In the genomic region with DNA sequence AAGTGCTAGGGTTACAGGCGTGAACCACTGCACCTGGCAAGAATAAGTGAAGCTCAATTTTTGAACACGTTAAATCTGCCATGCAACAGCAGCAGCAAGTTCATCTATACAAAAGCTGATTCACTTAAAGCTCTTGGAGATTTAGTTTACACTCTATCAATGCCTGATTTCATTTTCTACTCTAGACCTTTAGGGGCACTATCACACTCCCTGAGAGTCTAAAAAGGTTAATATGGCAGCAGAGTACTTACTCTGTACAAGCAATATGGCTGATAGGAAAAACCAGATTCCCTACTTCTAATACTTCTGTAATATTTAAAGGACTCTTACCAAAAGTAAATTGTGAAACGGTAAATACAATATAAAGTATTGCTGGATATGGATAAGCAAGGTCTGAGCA, we compare ENCODE assay signal across 16 cellular contexts. TPM values are rescaled to one million over a fixed set of nuclear protein-coding genes. Genes with fewer than 3 reads are reported as not detected.
DNase-seq lines count a peak whose midpoint lies in the region; ATAC-seq and TF ChIP-seq lines count a peak whose summit lies in the region.
"Had no signal": no experiment of that assay in that cellular context is flagged by ENCODE, and none has a peak within 500 bp of the region (broad histone marks: within the 10 kb centered on the region; RNA-seq: fewer than 3 reads in every experiment).

No MANE protein-coding gene starts in this region.

- no peak overlapping the region for H3K4me3 Mint-ChIP-seq in CD4-positive, alpha-beta memory T cell

- H3K14ac ChIP-seq in neuronal stem cell (ENCODE audit: low read length) = no peak overlapping the region

- RAD21 ChIA-PET in HCT116 (lab: Charles Lee; ENCODE audit: low non-redundant PET in 1 of 2, low total read pairs in 2 of 2, uncharacterized antibody in 2 of 2, unreplicated experiment in 2 of 2) = no interaction called here

- H2BK120ac ChIP-seq in neuronal stem cell (ENCODE audit: low read depth, low read length) = no peak overlapping the region

- H2AK5ac ChIP-seq in neuronal stem cell (ENCODE audit: low read depth, low read length) = no peak overlapping the region

- peaks cover 3% of the 10 kb centered on the region for H3K79me1 ChIP-seq in neuronal stem cell (ENCODE audit: low read depth, low read length)

- no peak for DNase-seq in CD4-positive, alpha-beta memory T cell
- DNase-seq in HCT116 (ENCODE audit: low read depth, low spot score) (no peak), RKO (ENCODE audit: low spot score) (peak; percentile 49), testis (no peak), NCI-H2081 treated with DMSO at 0.1 percent for 48 hours (lab: John Stamatoyannopoulos, UW) (no peak), neuronal stem cell (ENCODE audit: low spot score) (no peak)
- DNase-seq: DMS53, GDM1, HCEC 1CT, NCI-H1105 treated with DMSO at 0.1 percent for 48 hours, NCI-H187, NCI-H510A, NCI-H82, SIG-M5 had no signal

- H3K9me3 Mint-ChIP-seq in CD4-positive, alpha-beta memory T cell = no peaks in the 10 kb centered on the region

- H3K36me3 Mint-ChIP-seq in CD4-positive, alpha-beta memory T cell = peaks cover 25 to 38% of the 10 kb centered on the region in 2 donors

- TF ChIP-seq POLR2A in HCT116 (IDR thresholded peaks at IDR 0.05; ENCODE audit: borderline replicate concordance, extremely low read depth, insufficient read depth, insufficient read length) (no peak), testis (IDR thresholded peaks at IDR 0.05) (no peak)

- 0 out of 2 replicates have a peak, but pooled peaks have one; percentile 21 for ATAC-seq in HCT116
- ATAC-seq: K562 had no signal

- POLR2A ChIA-PET in CD4-positive, alpha-beta memory T cell (lab: Charles Lee; ENCODE audit: partially characterized antibody) = interaction anchor here (1.2 kb wide), 1 partner anchor 8 kb away, joined by 3 read pairs; no protein-coding TSS in a partner anchor
- POLR2A ChIA-PET in HCT116 (lab: Charles Lee) = no interaction called here

- no peaks in the 10 kb centered on the region for H3K9me2 ChIP-seq in HCT116 (ENCODE audit: insufficient read depth)

- H4K20me1 ChIP-seq in HCT116 (ENCODE audit: insufficient read depth) = no peaks in the 10 kb centered on the region; the same call in 1 of the 2 replicates

- H4K91ac ChIP-seq in neuronal stem cell (ENCODE audit: low read depth, low read length, poor library complexity) = no peak overlapping the region

- H3K4me3 ChIP-seq in CD4-positive, alpha-beta memory T cell (ENCODE audit: low read length in 2 of 2) = no peak overlapping the region
- H3K4me3 ChIP-seq in HCT116 (replicated peaks in 1 of 2; ENCODE audit: low read depth in 1 of 2, low read length in 2 of 2) (no peak overlapping the region), mucosa of rectum (ENCODE audit: low read length in 2 of 2) (peak overlapping the region in 1 of 2 donors; percentile 13), testis (no peak overlapping the region), neuronal stem cell (ENCODE audit: low read length in 2 of 2) (no peak overlapping the region)
- H3K4me3 ChIP-seq: K562 had no signal

- H2BK5ac ChIP-seq in neuronal stem cell (ENCODE audit: low read length) = no peak overlapping the region

- no peaks in the 10 kb centered on the region for H3K27me3 ChIP-seq in CD4-positive, alpha-beta memory T cell (ENCODE audit: insufficient read depth, low read length)
- H3K27me3 ChIP-seq in HCT116 (ENCODE audit: insufficient read depth, low read length) (no peaks in the 10 kb centered on the region), mucosa of rectum (ENCODE audit: control insufficient read depth in 2 of 2, insufficient read depth in 2 of 2, low read length in 2 of 2) (no peaks in the 10 kb centered on the region), testis (no peaks in the 10 kb centered on the region), neuronal stem cell (ENCODE audit: control insufficient read depth in 3 of 3, insufficient read depth in 3 of 3, low read depth in 1 of 3, low read length in 3 of 3) (no peaks in the 10 kb centered on the region)

- H3K27ac ChIP-seq in CD4-positive, alpha-beta memory T cell (ENCODE audit: low read depth, low read length) = no peak overlapping the region
- no peak overlapping the region for H3K27ac ChIP-seq in HCT116 (ENCODE audit: low read depth, low read length)
- H3K27ac ChIP-seq in mucosa of rectum (ENCODE audit: low read depth in 2 of 2, low read length in 2 of 2) = peak overlapping the region; percentile 18 to 38
- H3K27ac ChIP-seq in testis = no peak overlapping the region
- no peak overlapping the region for H3K27ac ChIP-seq in neuronal stem cell (replicated peaks; ENCODE audit: low read length)

- H3K23ac ChIP-seq in neuronal stem cell (ENCODE audit: low read depth, low read length, poor library complexity) = no peak overlapping the region

- H3K4me1 Mint-ChIP-seq in CD4-positive, alpha-beta memory T cell = peaks cover 21 to 36% (median 22%) of the 10 kb centered on the region in 4 donors

- intact Hi-C loops in CD4-positive, alpha-beta memory T cell (cut with micrococcal nuclease) = no loop called here
- intact Hi-C loops in HCT116 (cut with micrococcal nuclease) = no loop called here
- intact Hi-C loops in testis (cut with DNase I; ENCODE audit: low total_unique reads) = no loop called here

- WGBS in testis, 2 donors = 93 to 98% methylated on average over 3 of the region's 3 CpGs
- WGBS in neuronal stem cell (ENCODE audit: extremely low coverage in 2 of 2, insufficient read length in 2 of 2, insufficient replicate concordance in 1 of 2), 2 donors = no CpG with 5 or more reads among the region's 3 CpGs

- H3K36me3 ChIP-seq in CD4-positive, alpha-beta memory T cell (ENCODE audit: insufficient read depth, low read length) = peaks cover 39% of the 10 kb centered on the region
- peaks cover 24 to 52% of the 10 kb centered on the region in 2 experiments for H3K36me3 ChIP-seq in HCT116 (ENCODE audit: control insufficient read depth in 1 of 2, insufficient read depth in 2 of 2, low read length in 2 of 2)
- H3K36me3 ChIP-seq in mucosa of rectum (ENCODE audit: control insufficient read depth in 2 of 2, insufficient read depth in 2 of 2, low read length in 2 of 2) = peaks cover 34 to 51% of the 10 kb centered on the region in 2 donors
- H3K36me3 ChIP-seq in testis (ENCODE audit: low read depth, missing control alignments) = no peaks in the 10 kb centered on the region
- peaks cover 22 to 86% of the 10 kb centered on the region in 2 donors for H3K36me3 ChIP-seq in neuronal stem cell (replicated peaks in 1 of 2; ENCODE audit: control insufficient read depth in 2 of 2, insufficient read depth in 2 of 2, low read length in 2 of 2)

- H2AFZ ChIP-seq in HCT116 (ENCODE audit: low read depth, low read length, poor library complexity, severe bottlenecking) = no peak overlapping the region
- no peak overlapping the region for H2AFZ ChIP-seq in neuronal stem cell (ENCODE audit: low read length)

- H3K4me2 ChIP-seq in HCT116 (ENCODE audit: low read length) = no peak overlapping the region
- no peak overlapping the region for H3K4me2 ChIP-seq in neuronal stem cell (ENCODE audit: insufficient read depth, low read length, poor library complexity, severe bottlenecking)

- BruUV-seq in HCT116 (replicated peaks; lab: Mats Ljungman, UMichigan) = no TSS peak

- H3K4ac ChIP-seq in neuronal stem cell (ENCODE audit: low read length) = no peak overlapping the region

- no peaks in the 10 kb centered on the region for H3K27me3 Mint-ChIP-seq in CD4-positive, alpha-beta memory T cell

- no peaks in the 10 kb centered on the region for H3K9me3 ChIP-seq in CD4-positive, alpha-beta memory T cell (ENCODE audit: control insufficient read depth in 1 of 2, low read length in 2 of 2)
- H3K9me3 ChIP-seq in HCT116 (ENCODE audit: control insufficient read depth in 1 of 2, insufficient read depth in 1 of 2, low read depth in 1 of 2, low read length in 2 of 2) (no peaks in the 10 kb centered on the region), mucosa of rectum (ENCODE audit: control insufficient read depth in 2 of 2, low read length in 2 of 2) (no peaks in the 10 kb centered on the region), testis (no peaks in the 10 kb centered on the region), neuronal stem cell (replicated peaks in 1 of 2; ENCODE audit: control insufficient read depth in 2 of 2, insufficient read depth in 1 of 2, low read depth in 1 of 2, low read length in 2 of 2) (no peaks in the 10 kb centered on the region)

- TF ChIP-seq RAD21 in HCT116 (IDR thresholded peaks at IDR 0.05; ENCODE audit: low read depth) = peak; percentile 5; the same call in 1 of the 2 replicates

- no peak overlapping the region for H2BK12ac ChIP-seq in neuronal stem cell (ENCODE audit: low read length)

- H3K79me2 ChIP-seq in HCT116 (ENCODE audit: insufficient read depth, low read length) = peaks cover 56% of the 10 kb centered on the region

- no peak overlapping the region for H2BK15ac ChIP-seq in neuronal stem cell (ENCODE audit: low read length)

- peaks cover 48% of the 10 kb centered on the region for H3K4me1 ChIP-seq in CD4-positive, alpha-beta memory T cell (ENCODE audit: insufficient read depth, low read length)
- H3K4me1 ChIP-seq in HCT116 (ENCODE audit: control insufficient read depth in 1 of 2, insufficient read depth in 2 of 2, low read length in 2 of 2) (peaks cover 0 to 11% of the 10 kb centered on the region in 2 experiments; a peak in 2 of 4 replicates), mucosa of rectum (ENCODE audit: control insufficient read depth in 2 of 2, insufficient read depth in 2 of 2, low read length in 2 of 2) (peaks cover 8 to 16% of the 10 kb centered on the region in 2 donors), testis (no peaks in the 10 kb centered on the region), neuronal stem cell (ENCODE audit: control insufficient read depth in 2 of 2, insufficient read depth in 1 of 2, low read depth in 1 of 2, low read length in 2 of 2) (no peaks in the 10 kb centered on the region)

- H4K8ac ChIP-seq in neuronal stem cell (ENCODE audit: low read depth, low read length) = no peak overlapping the region

- CTCF ChIA-PET in CD4-positive, alpha-beta memory T cell (lab: Charles Lee; ENCODE audit: partially characterized antibody) = interaction anchor here (0.6 kb wide), 1 partner anchor 51 kb away, joined by 3 read pairs; no protein-coding TSS in a partner anchor
- CTCF ChIA-PET in HCT116 (lab: Charles Lee) = interaction anchor here (1.0 to 1.9 kb wide), 5 partner anchors 12 to 260 kb away, joined by 3 to 5 read pairs (median 4); a partner anchor contains a TSS

- TF ChIP-seq CTCF in HCT116 (IDR thresholded peaks at IDR 0.05 in 2 of 3, conservative IDR thresholded peaks at IDR 0.05 in 1 of 3; ENCODE audit: borderline replicate concordance in 1 of 3, insufficient read depth in 1 of 3, low read depth in 2 of 3, low read length in 2 of 3) (0 out of 6 replicates have a peak, but pooled peaks of 1 of the 3 experiments have one; percentile 9), testis (IDR thresholded peaks at IDR 0.05) (no peak)

- H3K9ac ChIP-seq in HCT116 (ENCODE audit: low read length) (no peak overlapping the region), mucosa of rectum (ENCODE audit: low read depth in 1 of 2, low read length in 2 of 2) (no peak overlapping the region), neuronal stem cell (ENCODE audit: low read depth, low read length, poor library complexity) (no peak overlapping the region)

- no peak overlapping the region for H3K18ac ChIP-seq in neuronal stem cell (ENCODE audit: low read length)

- peak overlapping the region in 4 of 7 donors; percentile 5 to 52 (median 33) for H3K27ac Mint-ChIP-seq in CD4-positive, alpha-beta memory T cell

RNA-seq across cellular contexts. Expression of a gene that starts 4.8 kb away (rescaled TPM):
- total RNA-seq in CD4-positive, alpha-beta memory T cell = 100 to 1,000 TPM; 120 TPM
- 10 to 100 TPM; 55.2 to 79.8 TPM for polyA plus RNA-seq in CD4-positive, alpha-beta memory T cell
- total RNA-seq in HCT116 (2021; ENCODE audit: unreplicated experiment) = 82.0 TPM
- 41.7 and 46.7 TPM in 2 replicates for polyA plus RNA-seq in HCT116 (2012)
- 10 to 100 TPM; 48.0 to 62.3 TPM for total RNA-seq in testis
- 61.9 TPM for polyA plus RNA-seq in testis (ENCODE audit: insufficient read depth, low read depth, low replicate concordance)
- 97.9 TPM for polyA plus RNA-seq in neuronal stem cell (2013, experiment 1 of 2)
- 100 TPM for polyA plus RNA-seq in neuronal stem cell (2013, experiment 2 of 2)

RNA-seq across cellular contexts. Expression of a gene that starts 27.6 kb away (rescaled TPM):
- 100 to 1,000 TPM; 102 to 108 TPM for total RNA-seq in CD4-positive, alpha-beta memory T cell
- polyA plus RNA-seq in CD4-positive, alpha-beta memory T cell = 10 to 100 TPM; 64.4 to 70.6 TPM
- total RNA-seq in HCT116 (2021; ENCODE audit: unreplicated experiment) (184 TPM), testis (10 to 100 TPM; 74.7 to 80.6 TPM)
- 165 and 166 TPM in 2 replicates for polyA plus RNA-seq in HCT116 (2012)
- polyA plus RNA-seq in testis (ENCODE audit: insufficient read depth, low read depth, low replicate concordance) = 113 TPM
- 152 TPM for polyA plus RNA-seq in neuronal stem cell (2013, experiment 1 of 2)
- 156 TPM for polyA plus RNA-seq in neuronal stem cell (2013, experiment 2 of 2)

Comparison
In these comparisons a context has a peak if more than half of its experiments do, and no peak if none do; other contexts are left out.
1. H3K27ac ChIP-seq: peak in mucosa of rectum (2 of 2); none in CD4-positive, alpha-beta memory T cell (single experiment), HCT116 (single experiment), testis (0 of 2) and neuronal stem cell (single experiment).